ENCODE assay signal across 9 cellular contexts in the genomic region with DNA sequence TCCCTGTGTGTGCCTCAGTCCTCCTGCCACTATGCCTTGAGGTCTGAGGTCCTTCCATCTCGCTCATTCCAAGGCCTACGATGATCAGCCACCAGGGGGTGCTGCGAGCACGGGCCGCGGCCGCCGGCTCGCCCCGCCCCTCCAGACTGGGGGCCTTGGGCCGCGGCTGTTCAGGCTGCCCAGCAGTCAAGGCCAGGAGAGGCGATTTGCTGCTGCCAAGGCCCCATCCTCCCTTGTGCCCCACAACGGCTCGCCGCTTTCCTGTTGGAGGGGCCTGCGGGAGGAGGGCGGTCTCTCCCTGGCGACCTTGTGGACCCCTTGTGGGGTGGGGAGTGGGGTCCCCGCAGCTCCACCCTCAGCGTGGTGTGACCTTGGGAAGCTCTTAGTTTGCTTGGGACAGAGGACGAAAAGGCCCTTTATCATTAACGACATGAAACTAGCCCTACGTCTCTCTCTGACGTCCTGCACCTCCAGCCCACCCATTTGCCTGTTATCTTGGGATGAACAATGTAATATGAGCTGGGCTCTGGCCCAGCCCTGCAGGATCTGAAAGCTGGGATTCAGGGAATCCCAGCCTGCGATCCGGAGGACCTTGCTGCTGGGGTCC. TPM values are rescaled to one million over a fixed set of nuclear protein-coding genes. Genes with fewer than 3 reads are reported as not detected.
A peak's percentile ranks its signal among the peaks of the same experiment; 100 is the strongest.
DNase-seq lines count a peak whose midpoint lies in the region; ATAC-seq, FAIRE-seq and TF ChIP-seq lines count a peak whose summit lies in the region.
"Had no signal": no experiment of that assay in that cellular context is flagged by ENCODE, and none has a peak within 500 bp of the region (broad histone marks: within the 10 kb centered on the region; RNA-seq: fewer than 3 reads in every experiment).

No MANE protein-coding gene starts in this region.

- H3K27me3 ChIP-seq in PC-9 (ENCODE audit: insufficient read depth, low read depth) (no peaks in the 10 kb centered on the region), fibroblast of lung (ENCODE audit: control insufficient read depth, insufficient read depth, low read length) (no peaks in the 10 kb centered on the region)
- no peaks in the 10 kb centered on the region for H3K27me3 ChIP-seq in naive thymus-derived CD4-positive, alpha-beta T cell (ENCODE audit: control insufficient read depth in 2 of 2, insufficient read depth in 2 of 2, low read length in 2 of 2)

- no peak overlapping the region for H3K27ac Mint-ChIP-seq in naive thymus-derived CD4-positive, alpha-beta T cell

- H3K79me2 ChIP-seq in PC-9 (ENCODE audit: low read depth) (no peaks in the 10 kb centered on the region), fibroblast of lung (ENCODE audit: control insufficient read depth, insufficient read depth, low read length) (no peaks in the 10 kb centered on the region)

- peak overlapping the region; percentile 44; the same call in 1 of the 2 replicates for H3K4me3 ChIP-seq in PC-9
- H3K4me3 ChIP-seq in fibroblast of lung (replicated peaks in 1 of 4; ENCODE audit: control extremely low read depth in 1 of 4, insufficient read depth in 1 of 4, low read depth in 3 of 4, low read length in 4 of 4) = peak overlapping the region in 3 of 4 experiments; percentile 3 to 35 (median 10)
- peak overlapping the region; percentile 61 for H3K4me3 ChIP-seq in naive thymus-derived CD4-positive, alpha-beta T cell (ENCODE audit: low read length)

- intact Hi-C loops in PC-9 (cut with micrococcal nuclease; ENCODE audit: unreplicated experiment) = loop anchor here (1.0 to 5.0 kb wide), 4 partner anchors 45 to 224 kb away; no protein-coding TSS in a partner anchor
- intact Hi-C loops in naive thymus-derived CD4-positive, alpha-beta T cell (cut with micrococcal nuclease) = loop anchor here (1.0 to 2.0 kb wide), 7 partner anchors 11 to 147 kb away; a partner anchor contains a TSS

- peak; percentile 92 for ATAC-seq in naive thymus-derived CD4-positive, alpha-beta T cell
- no peak for ATAC-seq in HG02571 (IDR thresholded peaks at IDR 0.05; ENCODE audit: unreplicated experiment)

- CTCF ChIA-PET in PC-9 (lab: Charles Lee) = interaction anchor here (0.6 to 3.2 kb wide), 16 partner anchors 8 to 1251 kb away, joined by 3 to 22 read pairs (median 4); a partner anchor contains a TSS
- CTCF ChIA-PET in naive thymus-derived CD4-positive, alpha-beta T cell (lab: Charles Lee) = interaction anchor here (0.6 to 8.0 kb wide), 21 partner anchors 10 to 556 kb away, joined by 3 to 94 read pairs (median 4); a partner anchor contains a TSS

- peak; percentile 18 for DNase-seq in DMS153 treated with DMSO at 0.1 percent for 48 hours (lab: John Stamatoyannopoulos, UW; ENCODE audit: unreplicated experiment)
- peak; percentile 68 for DNase-seq in HTR-8/SVneo (ENCODE audit: insufficient read length, low spot score)
- peak; percentile 64 to 91 for DNase-seq in PC-9
- peak; percentile 92 to 94 for DNase-seq in activated T-cell treated with anti-CD3 and anti-CD28 coated beads, Interleukin-2, amount 50 U/mL, for 48 hours
- DNase-seq in fibroblast of lung (ENCODE audit: low read depth in 2 of 2) = peak; percentile 76 to 78
- DNase-seq in naive thymus-derived CD4-positive, alpha-beta T cell = peak; percentile 44 to 92 (median 72)
- DNase-seq in stimulated activated CD8-positive, alpha-beta memory T cell treated with anti-CD3 and anti-CD28 coated beads, Interleukin-7, amount 100 ng/mL, for 24 hours (ENCODE audit: low read depth) = peak; percentile 70

- peak; percentile 91 for FAIRE-seq in HTR-8/SVneo (lab: Jason Lieb, UNC)

- no peak overlapping the region for H3K27ac ChIP-seq in PC-9
- peak overlapping the region; percentile 65 for H3K27ac ChIP-seq in fibroblast of lung (ENCODE audit: insufficient read depth, low read length)
- H3K27ac ChIP-seq in naive thymus-derived CD4-positive, alpha-beta T cell (ENCODE audit: low read depth, low read length) = no peak overlapping the region
- H3K27ac ChIP-seq: epithelial cell of prostate had no signal

- H3K36me3 Mint-ChIP-seq in naive thymus-derived CD4-positive, alpha-beta T cell = peaks cover 0 to 4% (median 0%) of the 10 kb centered on the region in 5 donors

- H3K9me3 ChIP-seq in PC-9 (ENCODE audit: insufficient read depth, low read depth) (no peaks in the 10 kb centered on the region), fibroblast of lung (ENCODE audit: control insufficient read depth, insufficient read depth, low read depth, low read length) (no peaks in the 10 kb centered on the region)
- H3K9me3 ChIP-seq in naive thymus-derived CD4-positive, alpha-beta T cell (ENCODE audit: control insufficient read depth in 2 of 3, low read length in 3 of 3) = no peaks in the 10 kb centered on the region

- TF ChIP-seq CTCF in PC-9 (conservative IDR thresholded peaks at IDR 0.05) (peak; percentile 97), fibroblast of lung (conservative IDR thresholded peaks at IDR 0.05 in 1 of 2, IDR thresholded peaks at IDR 0.05 in 1 of 2; ENCODE audit: low read depth in 1 of 2, low read length in 2 of 2) (peak; percentile 76 to 82)

- no peaks in the 10 kb centered on the region for H3K36me3 ChIP-seq in PC-9 (ENCODE audit: low read depth)
- peaks cover 2% of the 10 kb centered on the region for H3K36me3 ChIP-seq in fibroblast of lung (ENCODE audit: control insufficient read depth, insufficient read depth, low read length)
- H3K36me3 ChIP-seq in naive thymus-derived CD4-positive, alpha-beta T cell (ENCODE audit: control insufficient read depth in 2 of 3, insufficient read depth in 3 of 3, low read length in 3 of 3) = no peaks in the 10 kb centered on the region

- peaks cover 0 to 16% (median 11%) of the 10 kb centered on the region in 7 donors for H3K4me1 Mint-ChIP-seq in naive thymus-derived CD4-positive, alpha-beta T cell

- H3K9me2 ChIP-seq in PC-9 (ENCODE audit: insufficient read depth) = no peaks in the 10 kb centered on the region

- BruUV-seq in PC-9 (replicated peaks; lab: Mats Ljungman, UMichigan) = no TSS peak

- H3K4me1 ChIP-seq in PC-9 (replicated peaks; ENCODE audit: insufficient read depth) (peaks cover 5% of the 10 kb centered on the region), fibroblast of lung (ENCODE audit: control insufficient read depth, extremely low read depth, insufficient read depth, low read length) (peaks cover 7% of the 10 kb centered on the region)
- peaks cover 10% of the 10 kb centered on the region in 2 donors for H3K4me1 ChIP-seq in naive thymus-derived CD4-positive, alpha-beta T cell (ENCODE audit: control insufficient read depth in 2 of 2, insufficient read depth in 2 of 2, low read length in 2 of 2)

- H3K9me3 Mint-ChIP-seq in naive thymus-derived CD4-positive, alpha-beta T cell = no peaks in the 10 kb centered on the region

- H3K4me3 Mint-ChIP-seq in naive thymus-derived CD4-positive, alpha-beta T cell = peak overlapping the region in 9 of 10 donors; percentile 34 to 74 (median 52)

- peak overlapping the region; percentile 46 for H3K9ac ChIP-seq in fibroblast of lung (ENCODE audit: insufficient read depth, low read length)

- peaks cover 11% of the 10 kb centered on the region; the same call in 1 of the 2 replicates for H3F3A ChIP-seq in PC-9 (ENCODE audit: insufficient read depth, low read depth)

- POLR2A ChIA-PET in PC-9 (lab: Charles Lee; ENCODE audit: unreplicated experiment) = interaction anchor here (0.5 to 0.7 kb wide), 4 partner anchors 107 to 628 kb away, joined by 4 to 11 read pairs (median 8); no protein-coding TSS in a partner anchor
- POLR2A ChIA-PET in naive thymus-derived CD4-positive, alpha-beta T cell (lab: Charles Lee) = interaction anchor here (0.6 to 1.5 kb wide), 4 partner anchors 26 to 136 kb away, joined by 3 to 6 read pairs (median 4); a partner anchor contains a TSS

- H3K27me3 Mint-ChIP-seq in naive thymus-derived CD4-positive, alpha-beta T cell = peaks cover 9 to 33% (median 20%) of the 10 kb centered on the region in 5 donors

- H3K4me2 ChIP-seq in PC-9 = peak overlapping the region; percentile 81
- H3K4me2 ChIP-seq in fibroblast of lung (ENCODE audit: extremely low read depth, insufficient read depth, low read length) = peak overlapping the region; percentile 82

- H4K20me1 ChIP-seq in PC-9 (ENCODE audit: insufficient read depth) (no peaks in the 10 kb centered on the region), fibroblast of lung (ENCODE audit: control insufficient read depth, extremely low read depth, insufficient read depth, low read length) (no peaks in the 10 kb centered on the region)

- peak overlapping the region; percentile 50 for H2AFZ ChIP-seq in PC-9
- H2AFZ ChIP-seq in fibroblast of lung (ENCODE audit: low read length) = peak overlapping the region; percentile 85

RNA-seq across cellular contexts. Expression of a gene that starts 5.4 kb away (rescaled TPM):
- total RNA-seq in PC-9 (2021) (0.31 and 0.45 TPM in 2 replicates), fibroblast of lung (not detected in 2 replicates)
- polyA plus RNA-seq in fibroblast of lung = not detected in 2 replicates
- polyA plus RNA-seq in fibroblast of lung (2012) = not detected in 2 replicates
- polyA minus RNA-seq in fibroblast of lung (ENCODE audit: low replicate concordance) = not detected in 2 replicates
- not detected for total RNA-seq in naive thymus-derived CD4-positive, alpha-beta T cell
- polyA plus RNA-seq in naive thymus-derived CD4-positive, alpha-beta T cell = not detected

RNA-seq across cellular contexts. Expression of a gene that starts 10.1 kb away (rescaled TPM):
- total RNA-seq in PC-9 (2021) (32.3 and 37.7 TPM in 2 replicates), fibroblast of lung (7.7 and 11.9 TPM in 2 replicates)
- 6.6 and 11.0 TPM in 2 replicates for polyA plus RNA-seq in fibroblast of lung
- 14.0 and 25.6 TPM in 2 replicates for polyA plus RNA-seq in fibroblast of lung (2012)
- 14.6 and 20.8 TPM in 2 replicates for polyA minus RNA-seq in fibroblast of lung (ENCODE audit: low replicate concordance)
- 10 to 100 TPM in 1 of 5 experiments, 1 to 10 TPM in 4; 1.1 to 14.6 (median 5.4) TPM for total RNA-seq in naive thymus-derived CD4-positive, alpha-beta T cell
- 1 to 10 TPM; 7.8 to 8.1 TPM for polyA plus RNA-seq in naive thymus-derived CD4-positive, alpha-beta T cell

RNA-seq across cellular contexts. Expression of a gene that starts 26.3 kb away (rescaled TPM):
- 32.3 and 33.6 TPM in 2 replicates for total RNA-seq in PC-9 (2021)
- total RNA-seq in fibroblast of lung = 12.1 and 16.2 TPM in 2 replicates
- 13.2 and 13.9 TPM in 2 replicates for polyA plus RNA-seq in fibroblast of lung
- 16.3 and 16.5 TPM in 2 replicates for polyA plus RNA-seq in fibroblast of lung (2012)
- polyA minus RNA-seq in fibroblast of lung (ENCODE audit: low replicate concordance) = 30.9 and 42.2 TPM in 2 replicates
- total RNA-seq in naive thymus-derived CD4-positive, alpha-beta T cell = 10 to 100 TPM; 18.9 to 26.2 (median 20.4) TPM
- 10 to 100 TPM; 14.3 to 18.5 TPM for polyA plus RNA-seq in naive thymus-derived CD4-positive, alpha-beta T cell

RNA-seq across cellular contexts. Expression of a gene that starts 31.4 kb away (rescaled TPM):
- total RNA-seq in PC-9 (2021) = 566 and 582 TPM in 2 replicates
- total RNA-seq in fibroblast of lung = 288 and 404 TPM in 2 replicates
- polyA plus RNA-seq in fibroblast of lung = 509 and 515 TPM in 2 replicates
- 606 and 625 TPM in 2 replicates for polyA plus RNA-seq in fibroblast of lung (2012)
- polyA minus RNA-seq in fibroblast of lung (ENCODE audit: low replicate concordance) = 359 and 395 TPM in 2 replicates
- total RNA-seq in naive thymus-derived CD4-positive, alpha-beta T cell = 100 to 1,000 TPM; 383 to 586 (median 525) TPM
- 100 to 1,000 TPM; 338 to 419 TPM for polyA plus RNA-seq in naive thymus-derived CD4-positive, alpha-beta T cell

Comparison
In these comparisons a context has a peak if more than half of its experiments do, and no peak if none do; other contexts are left out.
1. DNase-seq: peak in every context shown above with its lines; median percentile 93 in activated T-cell treated with anti-CD3 and anti-CD28 coated beads, Interleukin-2, amount 50 U/mL, for 48 hours; 78 in PC-9; 77 in fibroblast of lung; 72 in naive thymus-derived CD4-positive, alpha-beta T cell; 70 in stimulated activated CD8-positive, alpha-beta memory T cell treated with anti-CD3 and anti-CD28 coated beads, Interleukin-7, amount 100 ng/mL, for 24 hours; 68 in HTR-8/SVneo; 18 in DMS153 treated with DMSO at 0.1 percent for 48 hours.
2. H3K4me3 ChIP-seq: peak in every context shown above with its lines; median percentile 61 in naive thymus-derived CD4-positive, alpha-beta T cell; 44 in PC-9; 10 in fibroblast of lung.